Comparison of ENCODE assay signal across 18 cellular contexts in the genomic region with DNA sequence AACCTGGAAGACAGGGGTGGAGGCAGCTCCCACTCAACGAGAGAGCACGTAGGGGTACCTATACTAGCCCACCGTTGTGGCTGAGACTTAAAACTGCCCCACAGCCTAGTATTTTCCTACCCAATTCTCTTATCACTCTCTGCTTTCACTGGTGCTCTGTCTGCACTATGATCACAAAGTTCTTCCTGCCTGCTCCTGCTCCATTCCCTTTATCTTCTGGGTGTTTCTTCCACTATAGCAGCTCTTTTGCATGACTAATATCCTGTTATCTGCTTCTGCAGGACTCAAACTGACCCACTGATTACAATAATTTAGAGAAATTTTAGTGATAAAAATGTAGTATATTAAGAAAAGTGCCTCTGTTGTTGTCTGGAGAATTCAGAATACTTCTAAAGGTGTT.
DNase-seq lines count a peak whose midpoint lies in the region; ATAC-seq, FAIRE-seq and TF ChIP-seq lines count a peak whose summit lies in the region.
"Had no signal": no experiment of that assay in that cellular context is flagged by ENCODE, and none has a peak within 500 bp of the region (broad histone marks: within the 10 kb centered on the region; RNA-seq: fewer than 3 reads in every experiment).

No MANE protein-coding gene starts in this region.

- H3K4me1 Mint-ChIP-seq in astrocyte (ENCODE audit: low read depth, unreplicated experiment): no peaks in the 10 kb centered on the region
- H3K4me1 Mint-ChIP-seq: CD4-positive, alpha-beta memory T cell had no signal

- TF ChIP-seq CTCF in astrocyte (IDR thresholded peaks at IDR 0.05; ENCODE audit: insufficient read depth, low read depth, low read length): no peak

- H4K20me1 ChIP-seq in astrocyte (ENCODE audit: insufficient read depth, low read length): no peaks in the 10 kb centered on the region

- no peak overlapping the region for H3K18ac ChIP-seq in mesendoderm (ENCODE audit: low read length)

- DNase-seq in HT1080 (ENCODE audit: low read depth) (peak; percentile 4), OCI-M1 (lab: John Stamatoyannopoulos, UW) (peak; percentile 10), astrocyte (ENCODE audit: low read depth) (peak; percentile 3), mesendoderm (peak; percentile 57), NCI-H2107 (lab: John Stamatoyannopoulos, UW) (no peak), retina (no peak)
- DNase-seq: C1 segment of cervical spinal cord; Calu3; CD4-positive, alpha-beta memory T cell; COR-L47; DMS53; DMS79 treated with DMSO at 0.1 percent for 48 hours; H9 had no signal

- no peak for FAIRE-seq in astrocyte (lab: Jason Lieb, UNC)
- FAIRE-seq: G401.6, GM12892 had no signal

- no peak overlapping the region for H3K4me3 Mint-ChIP-seq in astrocyte (ENCODE audit: unreplicated experiment)
- H3K4me3 Mint-ChIP-seq: CD4-positive, alpha-beta memory T cell; GM23338; H9 had no signal

- H3K23ac ChIP-seq in mesendoderm (ENCODE audit: low read length): no peak overlapping the region

- no peak overlapping the region for H3K27ac Mint-ChIP-seq in astrocyte (ENCODE audit: unreplicated experiment)
- H3K27ac Mint-ChIP-seq: CD4-positive, alpha-beta memory T cell; GM23338; H9 had no signal

- H3K9ac ChIP-seq in astrocyte (ENCODE audit: low read length) (no peak overlapping the region), mesendoderm (ENCODE audit: low read length) (no peak overlapping the region)

- H3K79me2 ChIP-seq in astrocyte (ENCODE audit: insufficient read depth, low read length) (no peaks in the 10 kb centered on the region), mesendoderm (ENCODE audit: control insufficient read depth, insufficient read depth, low read length) (no peaks in the 10 kb centered on the region)

- no peaks in the 10 kb centered on the region for H3K9me3 ChIP-seq in astrocyte (ENCODE audit: insufficient read depth, low read depth, low read length)

- no peak overlapping the region for H3K4ac ChIP-seq in mesendoderm (ENCODE audit: low read depth, low read length)

- H3K4me3 ChIP-seq in astrocyte (ENCODE audit: insufficient read depth, low read depth, low read length): no peak overlapping the region
- no peak overlapping the region for H3K4me3 ChIP-seq in mesendoderm (ENCODE audit: low read length)
- H3K4me3 ChIP-seq: GM23338 had no signal

- no peaks in the 10 kb centered on the region for H3K9me3 Mint-ChIP-seq in astrocyte (ENCODE audit: unreplicated experiment)
- H3K9me3 Mint-ChIP-seq: GM23338, H9 had no signal

- no peak overlapping the region for H4K5ac ChIP-seq in mesendoderm (ENCODE audit: low read length)

- no peak overlapping the region for H2BK120ac ChIP-seq in mesendoderm (ENCODE audit: low read depth, low read length)

- no CpG with 5 or more reads among the region's 3 CpGs for WGBS in mesendoderm (ENCODE audit: extremely low coverage, insufficient coverage, low lambda C conversion rate)

- H3K27me3 ChIP-seq in astrocyte (ENCODE audit: insufficient read depth, low read length) (no peaks in the 10 kb centered on the region), mesendoderm (ENCODE audit: insufficient read depth, low read length, poor library complexity) (no peaks in the 10 kb centered on the region)

- H3K4me1 ChIP-seq in astrocyte (ENCODE audit: insufficient read depth, low read length) (no peaks in the 10 kb centered on the region), mesendoderm (ENCODE audit: control insufficient read depth, low read depth, low read length) (no peaks in the 10 kb centered on the region)

- H3K4me2 ChIP-seq in astrocyte (ENCODE audit: low read length) (no peak overlapping the region), mesendoderm (ENCODE audit: low read length) (no peak overlapping the region)
- H3K4me2 ChIP-seq: GM23338 had no signal

- no peak overlapping the region for H2BK15ac ChIP-seq in mesendoderm (replicated peaks; ENCODE audit: low read depth)

- no peak overlapping the region for H2AK5ac ChIP-seq in mesendoderm (ENCODE audit: low read length)

- ATAC-seq in HG03175 (IDR thresholded peaks at IDR 0.05; ENCODE audit: unreplicated experiment): no peak
- ATAC-seq: GM23338, HCT116 had no signal

- H2AFZ ChIP-seq in astrocyte (ENCODE audit: low read depth, low read length): no peak overlapping the region
- H2AFZ ChIP-seq: GM23338 had no signal

- no peaks in the 10 kb centered on the region for H3K79me1 ChIP-seq in mesendoderm (ENCODE audit: low read length)

- H4K8ac ChIP-seq in mesendoderm (ENCODE audit: low read depth, low read length): no peak overlapping the region

- H3K36me3 Mint-ChIP-seq in astrocyte (ENCODE audit: low read depth, unreplicated experiment): no peaks in the 10 kb centered on the region
- H3K36me3 Mint-ChIP-seq: CD4-positive, alpha-beta memory T cell had no signal

- H3K36me3 ChIP-seq in astrocyte (ENCODE audit: insufficient read depth, low read length) (no peaks in the 10 kb centered on the region), mesendoderm (ENCODE audit: control insufficient read depth, insufficient read depth, low read length) (no peaks in the 10 kb centered on the region)

- no peaks in the 10 kb centered on the region for H3K27me3 Mint-ChIP-seq in astrocyte (ENCODE audit: low read depth, unreplicated experiment)
- H3K27me3 Mint-ChIP-seq: CD4-positive, alpha-beta memory T cell had no signal

- H3K27ac ChIP-seq in astrocyte (ENCODE audit: low read depth, low read length): no peak overlapping the region
- H3K27ac ChIP-seq in mesendoderm (ENCODE audit: low read depth, low read length): no peak overlapping the region

- no peak overlapping the region for H2BK5ac ChIP-seq in mesendoderm (ENCODE audit: low read length)

- no peak overlapping the region for H3K56ac ChIP-seq in mesendoderm (ENCODE audit: low read length)

Comparison
In these comparisons a context has a peak if more than half of its experiments do, and no peak if none do; other contexts are left out.
1. DNase-seq: peak in HT1080 (single experiment), OCI-M1 (single experiment), astrocyte (single experiment) and mesendoderm (single experiment); none in NCI-H2107 (single experiment) and retina (single experiment).